Comparison of ENCODE assay signal across 15 cellular contexts in the genomic region with DNA sequence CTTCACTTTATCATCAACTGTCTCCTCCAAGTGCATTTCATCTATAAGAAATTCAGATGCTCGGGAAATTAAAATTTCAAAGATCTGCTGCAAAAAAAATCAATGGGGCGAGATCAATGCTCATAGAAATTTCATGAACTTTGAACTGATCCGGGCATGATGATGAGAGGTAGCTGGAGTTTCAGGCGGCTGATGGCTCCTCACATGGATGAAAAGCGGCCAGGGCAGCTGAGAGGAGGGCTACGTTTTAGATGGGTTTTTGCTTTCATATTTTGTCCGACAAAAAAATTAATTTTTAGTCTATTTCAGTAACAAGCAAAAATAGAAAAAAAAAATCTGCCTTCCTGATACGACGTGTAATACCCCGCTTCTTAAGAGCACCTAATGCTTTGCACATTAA.
"Had no signal": no experiment of that assay in that cellular context is flagged by ENCODE, and none has a peak within 500 bp of the region (broad histone marks: within the 10 kb centered on the region; RNA-seq: fewer than 3 reads in every experiment).

No MANE protein-coding gene starts in this region.

- H3K36me3 ChIP-seq: gastrocnemius medialis, left lung, lower lobe of right lung had no signal

- H3K4me3 Mint-ChIP-seq: mesothelial cell of epicardium had no signal

- H3K4me1 ChIP-seq: left lung had no signal

- H3K4me3 ChIP-seq: coronary artery, dorsolateral prefrontal cortex, esophagus muscularis mucosa, gastrocnemius medialis, heart left ventricle, left lung, lower lobe of right lung, mucosa of descending colon had no signal

- H3K9me3 ChIP-seq: gastrocnemius medialis, left lung, lower lobe of right lung, mucosa of descending colon had no signal

- H3K27ac ChIP-seq: coronary artery, dorsolateral prefrontal cortex, esophagus muscularis mucosa, gastrocnemius medialis, left lung, lower lobe of right lung had no signal

- H3K36me3 Mint-ChIP-seq: mesothelial cell of epicardium had no signal

- H3K27ac Mint-ChIP-seq: mesothelial cell of epicardium had no signal

- H3K27me3 ChIP-seq: gastrocnemius medialis had no signal

- DNase-seq: dorsolateral prefrontal cortex; effector CD4-positive, alpha-beta T cell; effector memory CD4-positive, alpha-beta T cell; foreskin melanocyte; gastrocnemius medialis; heart left ventricle; hippocampal formation; left cardiac atrium; left ventricle myocardium superior; lower lobe of right lung had no signal
